ENCODE assay signal across 1 cellular context in genomic region chr2:207150294-207150693, GRCh38.
TF ChIP-seq lines count a peak whose summit lies in the region.

No MANE protein-coding gene starts in this region.

TF ChIP-seq in H1, 55 proteins besides CTCF, POLR2A, EP300 and RAD21 (continued from another document):
- TF ChIP-seq ATF2 (IDR thresholded peaks at IDR 0.05; ENCODE audit: low read length) (no peak), NRF1 (IDR thresholded peaks at IDR 0.05; ENCODE audit: low read depth, low read length) (no peak), GABPA (IDR thresholded peaks at IDR 0.05; ENCODE audit: borderline replicate concordance, insufficient read depth, low read length) (no peak), KDM1A (IDR thresholded peaks at IDR 0.05; ENCODE audit: borderline replicate concordance, low read length) (no peak), YY1 (IDR thresholded peaks at IDR 0.05; ENCODE audit: low read depth, low read length) (no peak)
- TF ChIP-seq, protein P1, sequence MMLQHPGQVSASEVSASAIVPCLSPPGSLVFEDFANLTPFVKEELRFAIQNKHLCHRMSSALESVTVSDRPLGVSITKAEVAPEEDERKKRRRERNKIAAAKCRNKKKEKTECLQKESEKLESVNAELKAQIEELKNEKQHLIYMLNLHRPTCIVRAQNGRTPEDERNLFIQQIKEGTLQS (IDR thresholded peaks at IDR 0.05; ENCODE audit: insufficient read depth, low read depth, low read length): no peak
